ENCODE assay signal across 21 cellular contexts in the genomic region with DNA sequence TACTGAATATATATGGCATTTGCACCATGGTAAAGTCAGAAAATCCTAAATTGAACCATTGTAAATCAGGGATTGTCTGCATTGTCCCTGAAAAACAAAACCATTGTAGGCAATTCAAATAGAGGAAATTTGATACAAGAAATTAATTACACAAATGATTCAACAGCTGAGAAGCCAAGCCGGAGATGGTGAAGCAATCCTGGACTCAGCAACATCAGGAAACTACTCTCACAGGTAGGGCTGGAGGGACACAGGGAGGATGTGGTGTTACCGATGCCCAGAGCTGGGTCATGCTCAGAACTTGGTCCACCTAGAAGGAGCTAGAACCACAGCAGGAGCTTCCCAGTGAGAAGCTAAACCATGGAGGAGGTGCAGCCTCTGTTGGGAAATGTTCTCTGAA. TPM values are rescaled to one million over a fixed set of nuclear protein-coding genes. Genes with fewer than 3 reads are reported as not detected.
DNase-seq lines count a peak whose midpoint lies in the region; ATAC-seq and TF ChIP-seq lines count a peak whose summit lies in the region.
"Had no signal": no experiment of that assay in that cellular context is flagged by ENCODE, and none has a peak within 500 bp of the region (broad histone marks: within the 10 kb centered on the region; RNA-seq: fewer than 3 reads in every experiment).

No MANE protein-coding gene starts in this region.

- H3K4me3 ChIP-seq in RWPE2 (ENCODE audit: severe bottlenecking): no peak overlapping the region
- no peak overlapping the region for H3K4me3 ChIP-seq in esophagus (ENCODE audit: low read depth in 1 of 2, low read length in 2 of 2)
- H3K4me3 ChIP-seq in vagina: no peak overlapping the region
- H3K4me3 ChIP-seq: HAP-1, K562 had no signal

- no peak for TF ChIP-seq POLR2A in vagina (IDR thresholded peaks at IDR 0.05)

- no peak for TF ChIP-seq CTCF in RWPE2 (IDR thresholded peaks at IDR 0.05; ENCODE audit: poor library complexity, severe bottlenecking)
- no peak for TF ChIP-seq CTCF in vagina (IDR thresholded peaks at IDR 0.05)

- 47 to 76% methylated on average over 2 of the region's 2 CpGs for WGBS in esophagus, 2 donors

- ATAC-seq in RWPE2 (ENCODE audit: low read depth): peak; percentile 32; the same call in 2 of the 3 replicates
- no peak for ATAC-seq in GM18517 (IDR thresholded peaks at IDR 0.05; ENCODE audit: unreplicated experiment)
- no peak for ATAC-seq in HG02884 (IDR thresholded peaks at IDR 0.05; ENCODE audit: unreplicated experiment)
- ATAC-seq in HG02588 (IDR thresholded peaks at IDR 0.05; ENCODE audit: unreplicated experiment): no peak
- ATAC-seq: K562 had no signal

- H3K36me3 ChIP-seq in RWPE2 (ENCODE audit: low read depth): no peaks in the 10 kb centered on the region
- H3K36me3 ChIP-seq in esophagus (ENCODE audit: control insufficient read depth in 2 of 2, insufficient read depth in 2 of 2, low read length in 1 of 2): no peaks in the 10 kb centered on the region
- no peaks in the 10 kb centered on the region for H3K36me3 ChIP-seq in vagina
- H3K36me3 ChIP-seq: HAP-1 had no signal

- H3K9me3 ChIP-seq in RWPE2 (ENCODE audit: severe bottlenecking): no peaks in the 10 kb centered on the region
- no peaks in the 10 kb centered on the region for H3K9me3 ChIP-seq in esophagus (ENCODE audit: control insufficient read depth in 2 of 2, insufficient read depth in 1 of 2, low read depth in 1 of 2, low read length in 1 of 2)
- H3K9me3 ChIP-seq in vagina: no peaks in the 10 kb centered on the region
- H3K9me3 ChIP-seq: Caco-2, HAP-1, SK-N-SH had no signal

- intact Hi-C loops in vagina (cut with DNase I): no loop called here

- DNase-seq in NCI-H748 (lab: John Stamatoyannopoulos, UW; ENCODE audit: unreplicated experiment) (peak; percentile 8), NCI-H748 treated with DMSO at 0.1 percent for 48 hours (lab: John Stamatoyannopoulos, UW) (no peak), RWPE2 (ENCODE audit: low spot score) (no peak), vagina (ENCODE audit: extremely low spot score in 2 of 2) (no peak)
- DNase-seq: Caco-2; CD4-positive, alpha-beta T cell; NCI-H1417; NCI-H187 treated with DMSO at 0.1 percent for 48 hours; NCI-H226; NCI-H524 treated with DMSO at 0.1 percent for 48 hours; NK-92 treated with Interleukin-12 subunit alpha and Interleukin-12 subunit beta, amount 100 ng/mL, for 24 hours; SHP77 treated with DMSO at 0.1 percent for 48 hours; SK-N-SH had no signal

- H3K4me1 ChIP-seq in RWPE2 (ENCODE audit: insufficient read depth, poor library complexity, severe bottlenecking) (peaks cover 52% of the 10 kb centered on the region), esophagus (ENCODE audit: control insufficient read depth in 2 of 2, insufficient read depth in 2 of 2, low read length in 1 of 2) (peaks cover 0 to 12% of the 10 kb centered on the region in 2 donors), vagina (peaks cover 33% of the 10 kb centered on the region)
- H3K4me1 ChIP-seq: Caco-2, HAP-1 had no signal

- H3K27me3 ChIP-seq in RWPE2 (ENCODE audit: insufficient read depth, poor library complexity, severe bottlenecking) (no peaks in the 10 kb centered on the region), esophagus (ENCODE audit: control insufficient read depth in 1 of 2, insufficient read depth in 2 of 2, low read length in 2 of 2) (no peaks in the 10 kb centered on the region), vagina (no peaks in the 10 kb centered on the region)

- H3K27ac ChIP-seq in RWPE2 (ENCODE audit: poor library complexity, severe bottlenecking): peak overlapping the region; percentile 79
- H3K27ac ChIP-seq in esophagus (ENCODE audit: low read depth in 2 of 2, low read length in 1 of 2): peak overlapping the region; percentile 83 to 91
- H3K27ac ChIP-seq in vagina: peak overlapping the region; percentile 7

RNA-seq across cellular contexts. Expression of a gene that starts 18.5 kb away (rescaled TPM):
- polyA plus RNA-seq in esophagus: 10 to 100 TPM; 46.0 to 99.9 TPM
- total RNA-seq in vagina: 76.9 TPM
- total RNA-seq: Caco-2; CD4-positive, alpha-beta T cell; K562; RPMI7951 had no signal
- polyA plus RNA-seq: BJ, K562, SK-N-SH had no signal

Comparison
In these comparisons a context has a peak if more than half of its experiments do, and no peak if none do; other contexts are left out.
1. H3K27ac ChIP-seq: peak in every context shown above with its lines; median percentile 87 in esophagus; 79 in RWPE2; 7 in vagina.